In the genomic region with DNA sequence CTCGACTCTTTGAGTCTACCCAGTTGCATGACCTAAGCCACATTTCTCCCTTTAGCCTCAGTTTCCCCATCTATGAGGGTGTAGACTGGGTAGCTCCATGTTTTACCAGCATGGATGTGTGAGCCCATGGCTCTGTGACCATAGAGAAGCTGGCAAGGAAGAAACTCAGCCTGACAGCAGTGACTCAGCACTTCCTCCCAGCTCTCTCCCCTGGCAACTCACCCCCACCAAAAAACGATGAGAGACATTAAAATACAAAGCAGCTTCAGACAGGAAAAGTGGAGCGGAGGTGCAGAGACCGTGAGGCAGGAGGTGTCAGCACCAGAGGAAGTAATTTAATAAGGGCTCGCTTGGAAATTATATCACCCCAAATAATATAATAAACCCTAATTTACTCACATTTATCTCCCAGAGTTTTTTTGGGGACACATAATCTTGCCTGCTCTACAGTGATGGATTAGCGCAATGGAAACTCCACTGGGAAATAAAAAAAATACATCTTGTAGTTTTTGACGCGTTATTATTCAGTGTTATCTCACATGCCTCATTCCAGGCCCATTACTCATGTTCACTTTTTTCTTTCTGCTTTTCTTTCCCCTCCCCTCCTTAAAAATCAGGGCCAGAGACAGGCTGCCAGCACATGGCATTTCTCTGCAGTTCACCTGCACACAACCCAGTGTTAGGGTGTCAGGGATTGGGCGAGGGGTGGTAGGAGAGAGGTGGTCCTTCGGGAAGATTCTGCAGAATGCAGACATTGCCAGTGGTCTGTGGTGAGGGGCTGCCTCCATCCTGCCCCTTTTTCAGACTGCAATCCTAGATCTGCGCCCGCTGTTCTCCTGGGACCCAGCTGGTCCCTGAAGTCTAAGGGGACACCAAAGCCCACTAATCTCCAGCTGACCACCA, we compare ENCODE assay signal across 12 cellular contexts.
DNase-seq lines count a peak whose midpoint lies in the region; ATAC-seq and TF ChIP-seq lines count a peak whose summit lies in the region.
"Had no signal": no experiment of that assay in that cellular context is flagged by ENCODE, and none has a peak within 500 bp of the region (broad histone marks: within the 10 kb centered on the region; RNA-seq: fewer than 3 reads in every experiment).

No MANE protein-coding gene starts in this region.

- no peaks in the 10 kb centered on the region for H3K36me3 Mint-ChIP-seq in T-cell
- H3K36me3 Mint-ChIP-seq: naive thymus-derived CD8-positive, alpha-beta T cell had no signal

- no peaks in the 10 kb centered on the region for H4K20me1 ChIP-seq in IMR-90 (ENCODE audit: insufficient read depth, low read length)

- H2AFZ ChIP-seq in IMR-90 (replicated peaks; ENCODE audit: low read length, poor library complexity) = no peak overlapping the region

- H2BK15ac ChIP-seq in IMR-90 (ENCODE audit: low read depth, low read length) = no peak overlapping the region
- H2BK15ac ChIP-seq in mesendoderm (replicated peaks; ENCODE audit: low read depth) = no peak overlapping the region

- H3K18ac ChIP-seq in IMR-90 (ENCODE audit: low read depth, low read length) (no peak overlapping the region), mesendoderm (ENCODE audit: low read length) (peak overlapping the region; percentile 9)

- no peak overlapping the region for H3K27ac Mint-ChIP-seq in T-cell
- H3K27ac Mint-ChIP-seq: activated B cell treated with CpG ODN at 0.5 μM for 24 hours; naive thymus-derived CD8-positive, alpha-beta T cell had no signal

- 63% methylated on average over 5 of the region's 12 CpGs; no CpG with 5 or more reads in 1 of the 2 experiments for WGBS in IMR-90 (ENCODE audit: extremely low coverage in 2 of 2, insufficient read length in 1 of 2), 2 experiments
- WGBS in mesendoderm (ENCODE audit: extremely low coverage, insufficient coverage, low lambda C conversion rate) = no CpG with 5 or more reads among the region's 12 CpGs

- no peak overlapping the region for H4K5ac ChIP-seq in IMR-90 (ENCODE audit: low read depth, low read length)
- no peak overlapping the region for H4K5ac ChIP-seq in mesendoderm (ENCODE audit: low read length)

- H2AK9ac ChIP-seq in IMR-90 (replicated peaks; ENCODE audit: low read depth, low read length, poor library complexity) = no peak overlapping the region

- no peak overlapping the region for H4K91ac ChIP-seq in IMR-90 (ENCODE audit: insufficient read depth, low read depth, low read length)

- DNase-seq in Ammon's horn (ENCODE audit: low spot score) = peak; percentile 43
- peak; percentile 3 for DNase-seq in IMR-90
- DNase-seq in astrocyte of the hippocampus (ENCODE audit: low read depth, low spot score) = peak; percentile 61
- DNase-seq in mesendoderm = peak; percentile 76
- DNase-seq in T-cell = no peak
- no peak for DNase-seq in NCI-H2171 treated with DMSO at 0.1 percent for 48 hours (lab: John Stamatoyannopoulos, UW)
- no peak for DNase-seq in NCI-H1930 (lab: John Stamatoyannopoulos, UW)
- DNase-seq: activated B cell treated with CpG ODN at 0.5 μM for 24 hours; activated T-cell treated with anti-CD3 and anti-CD28 coated beads for 4 hours; stimulated activated CD4-positive, alpha-beta T cell treated with anti-CD3 and anti-CD28 coated beads, Interleukin-15, amount 100 ng/mL, for 24 hours had no signal

- TF ChIP-seq RAD21 in IMR-90 (IDR thresholded peaks at IDR 0.05; ENCODE audit: low read length) = no peak

- H3K27me3 ChIP-seq in IMR-90 (ENCODE audit: control insufficient read depth, insufficient read depth, low read length) (peaks cover 3% of the 10 kb centered on the region; the same call in 1 of the 2 replicates), mesendoderm (ENCODE audit: insufficient read depth, low read length, poor library complexity) (no peaks in the 10 kb centered on the region)

- H3K79me2 ChIP-seq in mesendoderm (ENCODE audit: control insufficient read depth, insufficient read depth, low read length) = no peaks in the 10 kb centered on the region

- H2BK5ac ChIP-seq in IMR-90 (ENCODE audit: low read depth, low read length, poor library complexity, severe bottlenecking) (no peak overlapping the region), mesendoderm (ENCODE audit: low read length) (peak overlapping the region; percentile 64)

- no peak overlapping the region for H3K4me3 Mint-ChIP-seq in T-cell
- H3K4me3 Mint-ChIP-seq: activated B cell treated with CpG ODN at 0.5 μM for 24 hours; naive thymus-derived CD8-positive, alpha-beta T cell had no signal

- H3K4me3 ChIP-seq in IMR-90 (ENCODE audit: insufficient read depth, low read depth, low read length) = no peak overlapping the region
- no peak overlapping the region for H3K4me3 ChIP-seq in mesendoderm (ENCODE audit: low read length)

- no peak for TF ChIP-seq CTCF in IMR-90 (conservative IDR thresholded peaks at IDR 0.05; ENCODE audit: low read depth, low read length)

- no TSS peak for BruUV-seq in IMR-90 (replicated peaks; lab: Mats Ljungman, UMichigan)

- intact Hi-C loops in IMR-90 (cut with micrococcal nuclease) = no loop called here

- H2AK5ac ChIP-seq in IMR-90 (ENCODE audit: low read depth, low read length) = no peak overlapping the region
- no peak overlapping the region for H2AK5ac ChIP-seq in mesendoderm (ENCODE audit: low read length)

- POLR2A ChIA-PET in IMR-90 (lab: Charles Lee; ENCODE audit: unreplicated experiment) (no interaction called here), T-cell (lab: Charles Lee) (no interaction called here)

- H3K14ac ChIP-seq in IMR-90 (replicated peaks; ENCODE audit: low read depth, low read length) = no peak overlapping the region

- H3K36me3 ChIP-seq in IMR-90 (ENCODE audit: control insufficient read depth, insufficient read depth, low read length) (no peaks in the 10 kb centered on the region), mesendoderm (ENCODE audit: control insufficient read depth, insufficient read depth, low read length) (no peaks in the 10 kb centered on the region)

- no peaks in the 10 kb centered on the region for H3K9me3 Mint-ChIP-seq in T-cell
- H3K9me3 Mint-ChIP-seq: activated B cell treated with CpG ODN at 0.5 μM for 24 hours had no signal

- CTCF ChIA-PET in IMR-90 (lab: Yijun Ruan, JAX) (no interaction called here), T-cell (lab: Charles Lee) (no interaction called here)

- H3K56ac ChIP-seq in IMR-90 (ENCODE audit: extremely low read depth, insufficient read depth, low read length) = no peak overlapping the region
- H3K56ac ChIP-seq in mesendoderm (ENCODE audit: low read length) = peak overlapping the region; percentile 8

- ATAC-seq in IMR-90 (ENCODE audit: low read depth) (no peak), T-cell (replicated peaks in 1 of 4) (no peak), HG03159 (IDR thresholded peaks at IDR 0.05; ENCODE audit: unreplicated experiment) (no peak)
- ATAC-seq: naive thymus-derived CD8-positive, alpha-beta T cell had no signal

- H2BK120ac ChIP-seq in IMR-90 (ENCODE audit: low read depth, low read length) (no peak overlapping the region), mesendoderm (ENCODE audit: low read depth, low read length) (peak overlapping the region; percentile 10)

- H4K8ac ChIP-seq in IMR-90 (ENCODE audit: low read depth in 2 of 2, low read length in 2 of 2) = no peak overlapping the region
- no peak overlapping the region for H4K8ac ChIP-seq in mesendoderm (ENCODE audit: low read depth, low read length)

- H3K23ac ChIP-seq in IMR-90 (ENCODE audit: low read depth, low read length) (no peak overlapping the region), mesendoderm (ENCODE audit: low read length) (no peak overlapping the region)

- H3K4ac ChIP-seq in IMR-90 (ENCODE audit: low read depth, low read length) = no peak overlapping the region
- peak overlapping the region; percentile 18 for H3K4ac ChIP-seq in mesendoderm (ENCODE audit: low read depth, low read length)

- TF ChIP-seq POLR2A in IMR-90 (IDR thresholded peaks at IDR 0.05; ENCODE audit: low read depth, low read length) = no peak

- no peaks in the 10 kb centered on the region for H3K9me3 ChIP-seq in IMR-90 (ENCODE audit: control insufficient read depth, insufficient read depth, low read length)

- no peaks in the 10 kb centered on the region for H3K4me1 Mint-ChIP-seq in T-cell
- H3K4me1 Mint-ChIP-seq: activated B cell treated with CpG ODN at 0.5 μM for 24 hours; naive thymus-derived CD8-positive, alpha-beta T cell had no signal

- no peaks in the 10 kb centered on the region for H3K79me1 ChIP-seq in IMR-90 (ENCODE audit: low read depth in 1 of 2, low read length in 2 of 2)
- H3K79me1 ChIP-seq in mesendoderm (ENCODE audit: low read length) = no peaks in the 10 kb centered on the region

- H3K9ac ChIP-seq in IMR-90 (ENCODE audit: low read depth, low read length) (no peak overlapping the region), mesendoderm (ENCODE audit: low read length) (no peak overlapping the region)

- no peak overlapping the region for H3K27ac ChIP-seq in IMR-90 (ENCODE audit: insufficient read depth, low read length)
- no peak overlapping the region for H3K27ac ChIP-seq in mesendoderm (ENCODE audit: low read depth, low read length)

- H3K4me1 ChIP-seq in IMR-90 (ENCODE audit: control insufficient read depth, insufficient read depth, low read length) (no peaks in the 10 kb centered on the region), mesendoderm (ENCODE audit: control insufficient read depth, low read depth, low read length) (peaks cover 8% of the 10 kb centered on the region)

- H3K4me2 ChIP-seq in IMR-90 (ENCODE audit: low read depth, low read length) (no peak overlapping the region), mesendoderm (ENCODE audit: low read length) (no peak overlapping the region)

- in situ Hi-C loops in IMR-90 (cut with MboI; ENCODE audit: low sequenced_read_pairs) = no loop called here

- H2BK20ac ChIP-seq in IMR-90 (ENCODE audit: low read depth, low read length) = no peak overlapping the region

- peaks cover 33 to 35% of the 10 kb centered on the region in 2 donors for H3K27me3 Mint-ChIP-seq in T-cell
- H3K27me3 Mint-ChIP-seq: activated B cell treated with CpG ODN at 0.5 μM for 24 hours had no signal

- H3K9me1 ChIP-seq in IMR-90 (ENCODE audit: insufficient read depth, low read length) = no peaks in the 10 kb centered on the region

- dilution Hi-C loops in IMR-90 (cut with HindIII; ENCODE audit: low sequenced_read_pairs, unreplicated experiment) = no loop called here

TF ChIP-seq in IMR-90, 13 proteins besides CTCF, POLR2A, EP300 and RAD21 (continues in another document):
- TF ChIP-seq CEBPB (IDR thresholded peaks at IDR 0.05; ENCODE audit: low read depth, low read length) = no peak
- TF ChIP-seq, protein P1, sequence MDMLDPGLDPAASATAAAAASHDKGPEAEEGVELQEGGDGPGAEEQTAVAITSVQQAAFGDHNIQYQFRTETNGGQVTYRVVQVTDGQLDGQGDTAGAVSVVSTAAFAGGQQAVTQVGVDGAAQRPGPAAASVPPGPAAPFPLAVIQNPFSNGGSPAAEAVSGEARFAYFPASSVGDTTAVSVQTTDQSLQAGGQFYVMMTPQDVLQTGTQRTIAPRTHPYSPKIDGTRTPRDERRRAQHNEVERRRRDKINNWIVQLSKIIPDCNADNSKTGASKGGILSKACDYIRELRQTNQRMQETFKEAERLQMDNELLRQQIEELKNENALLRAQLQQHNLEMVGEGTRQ (IDR thresholded peaks at IDR 0.05; ENCODE audit: low read depth, low read length) = no peak
- TF ChIP-seq BHLHE40 (IDR thresholded peaks at IDR 0.05; ENCODE audit: low read depth, low read length) = no peak
- TF ChIP-seq MXI1 (IDR thresholded peaks at IDR 0.05; ENCODE audit: borderline replicate concordance, low read depth, low read length) = no peak
- no peak for TF ChIP-seq SMC3 (IDR thresholded peaks at IDR 0.05; ENCODE audit: low read depth, low read length)

Comparison
In these comparisons a context has a peak if more than half of its experiments do, and no peak if none do; other contexts are left out.
1. DNase-seq: peak in Ammon's horn (single experiment), IMR-90 (single experiment), astrocyte of the hippocampus (single experiment) and mesendoderm (single experiment); none in T-cell (0 of 34), NCI-H2171 treated with DMSO at 0.1 percent for 48 hours (single experiment) and NCI-H1930 (0 of 2).